Comparison of ENCODE assay signal across 8 cellular contexts in genomic region chr13:27712421-27712820, GRCh38.
DNase-seq lines count a peak whose midpoint lies in the region; ATAC-seq, FAIRE-seq and TF ChIP-seq lines count a peak whose summit lies in the region.

No MANE protein-coding gene starts in this region.

- DNase-seq in AG09319 (ENCODE audit: extremely low read depth, low read depth) = no peak
- DNase-seq in DMS53 (lab: John Stamatoyannopoulos, UW) = peak; percentile 57
- peak; percentile 19 for DNase-seq in SK-MEL-5 (ENCODE audit: low read depth, low spot score)
- DNase-seq in kidney = no peak
- no peak for DNase-seq in NCI-H2029 (lab: John Stamatoyannopoulos, UW)
- DNase-seq in middle frontal gyrus (ENCODE audit: extremely low spot score, low spot score) = no peak
- no peak for DNase-seq in NCI-H128 (lab: John Stamatoyannopoulos, UW; ENCODE audit: unreplicated experiment)

- no peak overlapping the region for H3K27ac ChIP-seq in kidney (ENCODE audit: low read depth in 2 of 2, low read length in 2 of 2)

- H3K9ac ChIP-seq in kidney (ENCODE audit: low read length in 2 of 2) = no peak overlapping the region

- in situ Hi-C loops in SK-MEL-5 (cut with HindIII; ENCODE audit: low pct_unique_long_range_greater_than_20kb, low sequenced_read_pairs) = no loop called here

- TF ChIP-seq CTCF in AG09319 (IDR thresholded peaks at IDR 0.05; ENCODE audit: low read depth, low read length) (peak; percentile 21), kidney (IDR thresholded peaks at IDR 0.05; ENCODE audit: borderline replicate concordance, extremely low read depth, insufficient read depth) (peak; percentile 33)

- intact Hi-C loops in kidney (cut with DNase I) = no loop called here

- no peak for FAIRE-seq in kidney (lab: Jason Lieb, UNC)

- H3K4me3 ChIP-seq in kidney (ENCODE audit: low read length in 2 of 2) = no peak overlapping the region

- no peaks in the 10 kb centered on the region for H3K36me3 ChIP-seq in kidney (ENCODE audit: control insufficient read depth in 1 of 2, insufficient read depth in 2 of 2, low read length in 2 of 2)

- no peaks in the 10 kb centered on the region for H3K4me1 ChIP-seq in kidney (ENCODE audit: control insufficient read depth in 1 of 2, insufficient read depth in 1 of 2, low read depth in 1 of 2, low read length in 2 of 2)

- ATAC-seq in HG02884 (IDR thresholded peaks at IDR 0.05; ENCODE audit: unreplicated experiment) = no peak

- no peaks in the 10 kb centered on the region for H3K9me3 ChIP-seq in kidney (ENCODE audit: control insufficient read depth in 1 of 2, low read length in 2 of 2)

Comparison
In these comparisons a context has a peak if more than half of its experiments do, and no peak if none do; other contexts are left out.
1. DNase-seq: peak in DMS53 (single experiment) and SK-MEL-5 (single experiment); none in AG09319 (single experiment), kidney (single experiment), NCI-H2029 (single experiment), middle frontal gyrus (single experiment) and NCI-H128 (single experiment).